In genomic region chr15:29826908-29827307, GRCh38 we compare ENCODE assay signal across 14 cellular contexts. TPM values are rescaled to one million over a fixed set of nuclear protein-coding genes. Genes with fewer than 3 reads are reported as not detected.
"Had no signal": no experiment of that assay in that cellular context is flagged by ENCODE, and none has a peak within 500 bp of the region (broad histone marks: within the 10 kb centered on the region; RNA-seq: fewer than 3 reads in every experiment).

No MANE protein-coding gene starts in this region.

- H3K36me3 ChIP-seq: colonic mucosa, left lung had no signal

- DNase-seq: activated CD4-positive, alpha-beta memory T cell treated with anti-CD3 and anti-CD28 coated beads, Interleukin-2, amount 10 ng/mL, durations not matched to agents 7 days and 5 days; activated CD4-positive, alpha-beta T cell treated with anti-CD3 and anti-CD28 coated beads, Interleukin-2, amount 10 ng/mL, durations not matched to agents 24 days and 14 days; activated effector memory CD4-positive, alpha-beta T cell treated with anti-CD3 and anti-CD28 coated beads, Interleukin-2, amount 50 U/mL, for 16 hours; aorta; colonic mucosa; immature natural killer cell; midbrain; stimulated activated CD4-positive, alpha-beta T cell treated with anti-CD3 and anti-CD28 coated beads, Interleukin-4, amount 100 ng/mL, for 24 hours; stimulated activated naive CD4-positive, alpha-beta T cell treated with Interleukin-2 at 50 U/mL for 16 hours had no signal

- ATAC-seq: activated naive CD4-positive, alpha-beta T cell treated with anti-CD3 and anti-CD28 coated beads, Interleukin-2, amount 50 U/mL, for 72 hours; left lung; SK-N-SH treated with all-trans-retinoic acid at 6 μM for 48 hours had no signal

- H3K27ac ChIP-seq: colonic mucosa, left lung, parathyroid adenoma had no signal

- H3K4me1 ChIP-seq: colonic mucosa, parathyroid adenoma had no signal

- H2AFZ ChIP-seq: parathyroid adenoma had no signal

- H3K27me3 ChIP-seq: colonic mucosa had no signal

- H3K9me3 ChIP-seq: colonic mucosa, left lung had no signal

- H3K79me2 ChIP-seq: parathyroid adenoma had no signal

- H3K4me3 ChIP-seq: colonic mucosa, left lung had no signal

RNA-seq across cellular contexts. Expression of gene TJP1, which starts 4.6 kb away (rescaled TPM):
- total RNA-seq: activated CD4-positive, alpha-beta memory T cell treated with anti-CD3 and anti-CD28 coated beads, Interleukin-2, amount 10 ng/mL, durations not matched to agents 7 days and 5 days; activated CD4-positive, alpha-beta T cell treated with anti-CD3 and anti-CD28 coated beads, Interleukin-2, amount 10 ng/mL, durations not matched to agents 24 days and 14 days; T-helper 2 cell treated with Interferon-gamma antibody and Interleukin-4, amounts not matched to agents 100 ng/mL and 5 ng/mL, for 36 hours had no signal
